In genomic region chr9:75149841-75150241, GRCh38 we compare ENCODE assay signal across 10 cellular contexts.
A peak's percentile ranks its signal among the peaks of the same experiment; 100 is the strongest.
DNase-seq lines count a peak whose midpoint lies in the region; ATAC-seq and TF ChIP-seq lines count a peak whose summit lies in the region.
"Had no signal": no experiment of that assay in that cellular context is flagged by ENCODE, and none has a peak within 500 bp of the region (broad histone marks: within the 10 kb centered on the region; RNA-seq: fewer than 3 reads in every experiment).

No MANE protein-coding gene starts in this region.

- H3K4me2 ChIP-seq in BLaER1 treated with 17β-estradiol and CSF1 and Interleukin-3, amounts not matched to agents 10 nM and 100 nM = peak overlapping the region; percentile 45 to 92 (median 79)

- peaks cover 0 to 33% (median 0%) of the 10 kb centered on the region in 11 experiments; a peak in 3 of 22 replicates for H4K20me1 ChIP-seq in BLaER1 treated with 17β-estradiol and CSF1 and Interleukin-3, amounts not matched to agents 10 nM and 100 nM

- peaks cover 5% of the 10 kb centered on the region for H3K36me3 Mint-ChIP-seq in IgD-negative memory B cell
- H3K36me3 Mint-ChIP-seq in activated T-helper 1 cell treated with anti-CD3 and anti-CD28 coated beads, Interleukin-12 subunit alpha, Interleukin-12 subunit beta, Interleukin-2, Interleukin-4 antibody, amounts not matched to agents 30 ng/mL and 10 ng/mL and 1 ng/mL, durations not matched to agents 14 hours and 24 hours and 36 hours (ENCODE audit: low read depth) = peaks cover 32% of the 10 kb centered on the region

- H3K27me3 ChIP-seq in BLaER1 treated with 17β-estradiol and CSF1 and Interleukin-3, amounts not matched to agents 10 nM and 100 nM = no peaks in the 10 kb centered on the region
- no peaks in the 10 kb centered on the region for H3K27me3 ChIP-seq in lung (ENCODE audit: control insufficient read depth, insufficient read depth)

- peak overlapping the region in 2 of 3 donors; percentile 73 to 77 for H3K27ac Mint-ChIP-seq in IgD-negative memory B cell
- H3K27ac Mint-ChIP-seq in activated T-helper 1 cell treated with anti-CD3 and anti-CD28 coated beads, Interleukin-12 subunit alpha, Interleukin-12 subunit beta, Interleukin-2, Interleukin-4 antibody, amounts not matched to agents 30 ng/mL and 10 ng/mL and 1 ng/mL, durations not matched to agents 14 hours and 24 hours and 36 hours = peak overlapping the region; percentile 19

- H3K9ac ChIP-seq in BLaER1 treated with 17β-estradiol and CSF1 and Interleukin-3, amounts not matched to agents 10 nM and 100 nM = peak overlapping the region; percentile 7 to 71 (median 57); a peak in 17 of 22 replicates

- intact Hi-C loops in activated T-helper 1 cell treated with anti-CD3 and anti-CD28 coated beads, Interleukin-12 subunit alpha, Interleukin-12 subunit beta, Interleukin-2, Interleukin-4 antibody, amounts not matched to agents 30 ng/mL and 10 ng/mL and 1 ng/mL, durations not matched to agents 14 hours and 24 hours and 36 hours (cut with micrococcal nuclease) = loop anchor here (2.0 to 10.0 kb wide), 6 partner anchors 33 to 1995 kb away; partner anchors contain the start of genes ANXA1, CARNMT1 and RFK

- H3K4me3 ChIP-seq in BLaER1 treated with 17β-estradiol and CSF1 and Interleukin-3, amounts not matched to agents 10 nM and 100 nM = peak overlapping the region in 2 of 10 experiments; percentile 2 to 32; a peak in 5 of 20 replicates
- H3K4me3 ChIP-seq in lung = no peak overlapping the region

- H3K9me3 ChIP-seq in BLaER1 treated with 17β-estradiol and CSF1 and Interleukin-3, amounts not matched to agents 10 nM and 100 nM (replicated peaks in 1 of 11) = peaks cover under 1 to 29% (median 19%) of the 10 kb centered on the region in 11 experiments; a peak in 20 of 22 replicates
- no peaks in the 10 kb centered on the region for H3K9me3 ChIP-seq in lung (ENCODE audit: control insufficient read depth in 2 of 2, insufficient read depth in 1 of 2, low read length in 1 of 2)

- no peak for DNase-seq in activated T-helper 1 cell treated with anti-CD3 and anti-CD28 coated beads, Interleukin-12 subunit alpha, Interleukin-12 subunit beta, Interleukin-2, Interleukin-4 antibody, amounts not matched to agents 30 ng/mL and 10 ng/mL and 1 ng/mL, durations not matched to agents 14 hours and 24 hours and 36 hours (ENCODE audit: low spot score)
- DNase-seq in lung (ENCODE audit: low spot score) (no peak), germinal center (ENCODE audit: low spot score) (no peak), HT-29 (ENCODE audit: low spot score) (no peak), SHP77 treated with DMSO at 0.1 percent for 48 hours (lab: John Stamatoyannopoulos, UW) (no peak)
- DNase-seq: islet precursor cell; stimulated activated CD8-positive, alpha-beta memory T cell treated with anti-CD3 and anti-CD28 coated beads, Interleukin-4, amount 100 ng/mL, for 48 hours had no signal

- peaks cover 26 to 63% (median 52%) of the 10 kb centered on the region in 11 experiments for H3K36me3 ChIP-seq in BLaER1 treated with 17β-estradiol and CSF1 and Interleukin-3, amounts not matched to agents 10 nM and 100 nM
- peaks cover 2 to 6% of the 10 kb centered on the region in 2 donors for H3K36me3 ChIP-seq in lung (ENCODE audit: control insufficient read depth in 2 of 2, insufficient read depth in 2 of 2, low read length in 2 of 2)

- no peak overlapping the region for H3K4me3 Mint-ChIP-seq in IgD-negative memory B cell
- peak overlapping the region; percentile 28 for H3K4me3 Mint-ChIP-seq in activated T-helper 1 cell treated with anti-CD3 and anti-CD28 coated beads, Interleukin-12 subunit alpha, Interleukin-12 subunit beta, Interleukin-2, Interleukin-4 antibody, amounts not matched to agents 30 ng/mL and 10 ng/mL and 1 ng/mL, durations not matched to agents 14 hours and 24 hours and 36 hours

- peaks cover 0 to 4% (median 0%) of the 10 kb centered on the region in 3 donors for H3K9me3 Mint-ChIP-seq in IgD-negative memory B cell
- H3K9me3 Mint-ChIP-seq in activated T-helper 1 cell treated with anti-CD3 and anti-CD28 coated beads, Interleukin-12 subunit alpha, Interleukin-12 subunit beta, Interleukin-2, Interleukin-4 antibody, amounts not matched to agents 30 ng/mL and 10 ng/mL and 1 ng/mL, durations not matched to agents 14 hours and 24 hours and 36 hours = peaks cover 12% of the 10 kb centered on the region

- peak overlapping the region; percentile 67 to 94 (median 81); a peak in 21 of 22 replicates for H3K27ac ChIP-seq in BLaER1 treated with 17β-estradiol and CSF1 and Interleukin-3, amounts not matched to agents 10 nM and 100 nM
- no peak overlapping the region for H3K27ac ChIP-seq in lung (ENCODE audit: low read depth in 1 of 2, low read length in 1 of 2)

- H3K4me1 ChIP-seq in BLaER1 treated with 17β-estradiol and CSF1 and Interleukin-3, amounts not matched to agents 10 nM and 100 nM = peaks cover 50 to 81% (median 63%) of the 10 kb centered on the region in 10 experiments
- H3K4me1 ChIP-seq in lung (ENCODE audit: control insufficient read depth in 2 of 2, insufficient read depth in 2 of 2, low read length in 2 of 2) = no peaks in the 10 kb centered on the region

- WGBS in lung, 2 donors = 26 to 59% methylated on average over 6 of the region's 6 CpGs

- peak; percentile 28 for ATAC-seq in lung (ENCODE audit: insufficient read depth, low FRiP score)
- no peak for ATAC-seq in GM21528 (IDR thresholded peaks at IDR 0.05; ENCODE audit: low FRiP score, unreplicated experiment)

- H3K4me1 Mint-ChIP-seq in IgD-negative memory B cell = peaks cover 13 to 32% (median 18%) of the 10 kb centered on the region in 3 donors
- peaks cover 80% of the 10 kb centered on the region for H3K4me1 Mint-ChIP-seq in activated T-helper 1 cell treated with anti-CD3 and anti-CD28 coated beads, Interleukin-12 subunit alpha, Interleukin-12 subunit beta, Interleukin-2, Interleukin-4 antibody, amounts not matched to agents 30 ng/mL and 10 ng/mL and 1 ng/mL, durations not matched to agents 14 hours and 24 hours and 36 hours (ENCODE audit: low read depth)

- no peaks in the 10 kb centered on the region for H3K27me3 Mint-ChIP-seq in IgD-negative memory B cell
- no peaks in the 10 kb centered on the region for H3K27me3 Mint-ChIP-seq in activated T-helper 1 cell treated with anti-CD3 and anti-CD28 coated beads, Interleukin-12 subunit alpha, Interleukin-12 subunit beta, Interleukin-2, Interleukin-4 antibody, amounts not matched to agents 30 ng/mL and 10 ng/mL and 1 ng/mL, durations not matched to agents 14 hours and 24 hours and 36 hours (ENCODE audit: insufficient read depth)

- no peak for TF ChIP-seq CTCF in lung (IDR thresholded peaks at IDR 0.05; ENCODE audit: control extremely low read depth, extremely low read depth)

Comparison
In these comparisons a context has a peak if more than half of its experiments do, and no peak if none do; other contexts are left out.
1. H3K27ac ChIP-seq: peak in BLaER1 treated with 17β-estradiol and CSF1 and Interleukin-3, amounts not matched to agents 10 nM and 100 nM (11 of 11); none in lung (0 of 2).